Comparison of ENCODE assay signal across 9 cellular contexts in the genomic region with DNA sequence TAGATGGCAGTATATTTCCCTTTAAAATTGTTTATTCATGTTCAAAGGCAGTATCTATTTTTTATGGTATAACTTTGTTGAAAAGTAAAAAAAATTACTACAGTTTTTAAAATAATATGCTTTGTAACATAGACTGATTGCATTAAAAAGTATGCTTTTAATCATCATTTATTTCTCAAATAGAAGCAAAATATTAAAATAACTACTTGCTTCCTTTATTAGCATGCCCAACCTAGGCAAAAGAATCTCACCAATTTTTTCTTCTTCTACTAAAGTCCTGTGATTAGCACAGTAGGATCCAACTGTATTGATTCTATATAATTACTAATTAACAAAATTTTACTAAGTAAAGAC.
DNase-seq lines count a peak whose midpoint lies in the region; ATAC-seq and TF ChIP-seq lines count a peak whose summit lies in the region.
"Had no signal": no experiment of that assay in that cellular context is flagged by ENCODE, and none has a peak within 500 bp of the region (broad histone marks: within the 10 kb centered on the region; RNA-seq: fewer than 3 reads in every experiment).

No MANE protein-coding gene starts in this region.

- H3K27me3 Mint-ChIP-seq in CD14-positive monocyte (ENCODE audit: low read depth in 3 of 3) (peaks cover 2 to 5% (median 5%) of the 10 kb centered on the region in 3 donors), neural crest cell (ENCODE audit: low read depth) (no peaks in the 10 kb centered on the region)
- no peaks in the 10 kb centered on the region for H3K27me3 Mint-ChIP-seq in effector memory CD8-positive, alpha-beta T cell

- no peaks in the 10 kb centered on the region for H3K36me3 ChIP-seq in MG63

- TF ChIP-seq CTCF in CD14-positive monocyte (IDR thresholded peaks at IDR 0.05) (peak; percentile 67), neural crest cell (conservative IDR thresholded peaks at IDR 0.05) (no peak)

- H3K9me3 Mint-ChIP-seq in CD14-positive monocyte = peaks cover 0 to 2% (median 0%) of the 10 kb centered on the region in 7 donors
- no peaks in the 10 kb centered on the region for H3K9me3 Mint-ChIP-seq in effector memory CD8-positive, alpha-beta T cell
- H3K9me3 Mint-ChIP-seq in neural crest cell = peaks cover 5% of the 10 kb centered on the region

- no peaks in the 10 kb centered on the region for H3K27me3 ChIP-seq in MG63

- H3K4me1 Mint-ChIP-seq in CD14-positive monocyte (peaks cover 6% of the 10 kb centered on the region), neural crest cell (peaks cover 13% of the 10 kb centered on the region)
- H3K4me1 Mint-ChIP-seq in effector memory CD8-positive, alpha-beta T cell (ENCODE audit: low read depth in 2 of 2) = peaks cover 0 to 6% of the 10 kb centered on the region in 2 donors

- peak overlapping the region; percentile 57 for H3K4me3 ChIP-seq in MG63
- H3K4me3 ChIP-seq: lung had no signal

- H3K36me3 Mint-ChIP-seq in CD14-positive monocyte = no peaks in the 10 kb centered on the region
- H3K36me3 Mint-ChIP-seq in effector memory CD8-positive, alpha-beta T cell (ENCODE audit: insufficient read depth) = no peaks in the 10 kb centered on the region
- peaks cover 7% of the 10 kb centered on the region for H3K36me3 Mint-ChIP-seq in neural crest cell (ENCODE audit: low read depth)

- intact Hi-C loops in CD14-positive monocyte (cut with micrococcal nuclease) = loop anchor here (5.0 to 10.0 kb wide), 2 partner anchors 87 to 576 kb away; partner anchors contain the start of gene SLC39A8 (in 1 of the 2)

- DNase-seq in CD14-positive monocyte (ENCODE audit: low spot score) (no peak), MG63 (no peak), neural crest cell (ENCODE audit: low read depth, low spot score) (no peak), COR-L47 (lab: John Stamatoyannopoulos, UW) (no peak), RKO (ENCODE audit: low spot score) (no peak)
- DNase-seq in effector memory CD8-positive, alpha-beta T cell = no peak
- no peak for DNase-seq in central memory CD4-positive, alpha-beta T cell

- H3K27ac Mint-ChIP-seq in CD14-positive monocyte (no peak overlapping the region), neural crest cell (ENCODE audit: unreplicated experiment) (no peak overlapping the region)
- no peak overlapping the region for H3K27ac Mint-ChIP-seq in effector memory CD8-positive, alpha-beta T cell

- H3K4me3 Mint-ChIP-seq in CD14-positive monocyte (no peak overlapping the region), neural crest cell (peak overlapping the region; percentile 94)
- peak overlapping the region; percentile 94 for H3K4me3 Mint-ChIP-seq in effector memory CD8-positive, alpha-beta T cell

- no peak for ATAC-seq in effector memory CD8-positive, alpha-beta T cell (replicated peaks)
- no peak for ATAC-seq in GM19452 (IDR thresholded peaks at IDR 0.05; ENCODE audit: unreplicated experiment)

- H3K9me3 ChIP-seq in MG63 = 0 out of 2 replicates have a peak, but pooled peaks cover 2% of the 10 kb centered on the region

Comparison
In these comparisons a context has a peak if more than half of its experiments do, and no peak if none do; other contexts are left out.
1. H3K4me3 Mint-ChIP-seq: peak in effector memory CD8-positive, alpha-beta T cell (2 of 2) and neural crest cell (single experiment); none in CD14-positive monocyte (0 of 2).